17 cellular contexts compared by ENCODE assay signal in the genomic region with DNA sequence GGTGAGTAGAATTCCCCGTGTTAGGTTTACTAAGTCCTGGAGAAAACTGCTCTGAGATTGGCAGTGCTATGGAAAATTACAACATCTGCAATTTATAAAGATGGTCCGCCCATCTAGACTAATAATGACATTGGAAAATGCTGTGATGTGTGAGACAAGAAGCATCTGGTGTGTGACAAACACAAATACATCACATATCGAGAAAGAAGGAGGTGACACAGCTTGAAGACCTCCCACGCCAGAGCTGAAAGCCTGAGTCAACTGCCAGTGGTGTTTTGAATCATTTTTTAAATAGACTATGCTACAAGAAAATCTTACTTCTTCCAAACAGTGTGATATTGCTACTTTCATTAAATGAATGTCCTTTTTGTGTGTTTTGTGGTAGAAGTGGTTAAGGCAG. TPM values are rescaled to one million over a fixed set of nuclear protein-coding genes. Genes with fewer than 3 reads are reported as not detected.
DNase-seq lines count a peak whose midpoint lies in the region; ATAC-seq, FAIRE-seq and TF ChIP-seq lines count a peak whose summit lies in the region.
"Had no signal": no experiment of that assay in that cellular context is flagged by ENCODE, and none has a peak within 500 bp of the region (broad histone marks: within the 10 kb centered on the region; RNA-seq: fewer than 3 reads in every experiment).

No MANE protein-coding gene starts in this region.

- H3K4me1 ChIP-seq in left ventricle myocardium inferior = no peaks in the 10 kb centered on the region
- H3K4me1 ChIP-seq: foreskin keratinocyte, tibial nerve had no signal

- no peak for TF ChIP-seq POLR2A in GM12892 (IDR thresholded peaks at IDR 0.05; ENCODE audit: low read depth, low read length)

- intact Hi-C loops in left ventricle myocardium inferior (cut with micrococcal nuclease) = no loop called here
- intact Hi-C loops in cardiac septum (cut with DNase I) = no loop called here

- no peak for ATAC-seq in GM19324 (IDR thresholded peaks at IDR 0.05; ENCODE audit: low FRiP score, unreplicated experiment)
- ATAC-seq: foreskin keratinocyte had no signal

- FAIRE-seq in GM12892 (lab: Jason Lieb, UNC) = no peak
- FAIRE-seq: H54 had no signal

- peak overlapping the region; percentile 5 for H3K27ac ChIP-seq in left ventricle myocardium inferior (replicated peaks)
- H3K27ac ChIP-seq: C4-2B, foreskin keratinocyte, tibial nerve had no signal

- H3K27me3 ChIP-seq in left ventricle myocardium inferior (ENCODE audit: low read depth) = no peaks in the 10 kb centered on the region
- H3K27me3 ChIP-seq: foreskin keratinocyte, tibial nerve had no signal

- TF ChIP-seq CTCF in left ventricle myocardium inferior (IDR thresholded peaks at IDR 0.05; ENCODE audit: borderline replicate concordance) = no peak
- TF ChIP-seq CTCF in fibroblast of pulmonary artery (IDR thresholded peaks at IDR 0.05; ENCODE audit: low read length, missing control alignments) = no peak

- DNase-seq in left ventricle myocardium inferior (no peak), cardiac septum (ENCODE audit: low spot score) (no peak), RPMI7951 (ENCODE audit: low read depth) (peak; percentile 9), fibroblast of pulmonary artery (ENCODE audit: low read depth) (peak; percentile 30), SKM-1 (lab: John Stamatoyannopoulos, UW; ENCODE audit: unreplicated experiment) (no peak), GM12892 (ENCODE audit: insufficient read length) (no peak)
- peak; percentile 51 for DNase-seq in stimulated activated CD8-positive, alpha-beta memory T cell treated with anti-CD3 and anti-CD28 coated beads, Interleukin-4, amount 100 ng/mL, for 48 hours
- DNase-seq: central memory CD4-positive, alpha-beta T cell; effector memory CD4-positive, alpha-beta T cell; foreskin keratinocyte; Karpas-422; NCI-H1417 treated with DMSO at 0.1 percent for 48 hours; NK-92 treated with Interleukin-12 subunit alpha and Interleukin-12 subunit beta, amount 100 ng/mL, for 24 hours had no signal

- no peaks in the 10 kb centered on the region for H3K9me3 ChIP-seq in left ventricle myocardium inferior (replicated peaks)
- H3K9me3 ChIP-seq: tibial nerve had no signal

- H3K36me3 ChIP-seq in left ventricle myocardium inferior = peaks cover 61% of the 10 kb centered on the region

- H3K4me3 ChIP-seq in left ventricle myocardium inferior = no peak overlapping the region
- H3K4me3 ChIP-seq in fibroblast of pulmonary artery (replicated peaks; ENCODE audit: low read depth, low read length) = no peak overlapping the region
- H3K4me3 ChIP-seq: tibial nerve had no signal

RNA-seq across cellular contexts. Expression of gene ANO7, which starts 8.6 kb away (rescaled TPM):
- total RNA-seq in left ventricle myocardium inferior = 0.80 TPM
- 3.4 TPM for total RNA-seq in cardiac septum
- 0.72 and 1.1 TPM in 2 replicates for total RNA-seq in RPMI7951 (2014; rRNA removed; shearing (Covaris generic))
- polyA plus RNA-seq in GM12892 (2012; ENCODE audit: missing spikeins) = 2.2 TPM

RNA-seq across cellular contexts. Expression of gene PPP1R7, which starts 29.6 kb away (rescaled TPM):
- total RNA-seq in left ventricle myocardium inferior = 61.5 TPM
- 77.7 TPM for total RNA-seq in cardiac septum
- 101 TPM in 2 replicates for total RNA-seq in RPMI7951 (2014; rRNA removed; shearing (Covaris generic))
- 118 TPM for polyA plus RNA-seq in GM12892 (2012; ENCODE audit: missing spikeins)

RNA-seq across cellular contexts. Expression of gene PASK, which starts 30.6 kb away (rescaled TPM):
- total RNA-seq in left ventricle myocardium inferior = 3.4 TPM
- total RNA-seq in cardiac septum = 2.2 TPM
- total RNA-seq in RPMI7951 (2014; rRNA removed; shearing (Covaris generic)) = 4.8 and 6.3 TPM in 2 replicates
- polyA plus RNA-seq in GM12892 (2012; ENCODE audit: missing spikeins) = 91.5 TPM

Comparison
In these comparisons a context has a peak if more than half of its experiments do, and no peak if none do; other contexts are left out.
1. DNase-seq: peak in RPMI7951 (single experiment), fibroblast of pulmonary artery (single experiment) and stimulated activated CD8-positive, alpha-beta memory T cell treated with anti-CD3 and anti-CD28 coated beads, Interleukin-4, amount 100 ng/mL, for 48 hours (single experiment); none in left ventricle myocardium inferior (single experiment), cardiac septum (single experiment), SKM-1 (single experiment) and GM12892 (single experiment).